In the genomic region with DNA sequence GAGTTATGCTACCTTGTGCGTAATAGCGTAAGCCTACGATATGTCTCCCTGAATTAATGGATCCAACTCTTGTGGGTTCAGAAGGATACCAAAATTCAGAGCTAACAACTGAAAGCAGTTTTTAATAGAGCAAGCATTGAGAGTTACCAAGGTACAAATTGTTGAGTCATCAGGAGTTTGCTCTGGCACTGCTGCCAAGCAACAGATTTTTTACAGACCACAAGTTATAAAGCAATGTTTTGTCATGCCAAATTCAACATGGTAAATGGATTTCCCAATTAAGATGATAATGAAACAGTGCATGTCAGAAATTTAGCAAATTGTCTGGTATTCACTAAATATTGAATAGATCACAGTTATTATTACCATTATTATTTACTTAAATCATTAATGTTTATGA, we compare ENCODE assay signal across 23 cellular contexts.
"Had no signal": no experiment of that assay in that cellular context is flagged by ENCODE, and none has a peak within 500 bp of the region (broad histone marks: within the 10 kb centered on the region; RNA-seq: fewer than 3 reads in every experiment).

No MANE protein-coding gene starts in this region.

- H3K27ac Mint-ChIP-seq: activated CD4-positive, alpha-beta T cell treated with anti-CD3 and anti-CD28 coated beads, Interleukin-2, amount 10 ng/mL, durations not matched to agents 24 days and 14 days; activated CD8-positive, alpha-beta T cell treated with anti-CD3 and anti-CD28 coated beads, Interleukin-2, amount 10 ng/mL, durations not matched to agents 7 days and 5 days; activated naive CD4-positive, alpha-beta T cell treated with anti-CD3 and anti-CD28 coated beads for 36 hours; activated T-cell treated with anti-CD3 and anti-CD28 coated beads, Interleukin-2, amount 50 U/mL, for 24 hours; activated T-helper 2 cell treated with anti-CD3 and anti-CD28 coated beads, Interferon-gamma antibody, Interleukin-2, Interleukin-4, amounts not matched to agents 10 μg/mL and 5 μg/mL and 100 μg/mL, durations not matched to agents 14 hours and 24 hours and 36 hours; nephron; stimulated activated memory B cell treated with anti-CD40 and anti-IgM and Interleukin-4, amounts not matched to agents 10 μg/mL and 1 μg/mL and 100 μg/mL, for 72 hours; type B pancreatic cell had no signal

- H3K4me3 ChIP-seq: cardiac muscle cell, left lung, sigmoid colon, spleen, testis had no signal

- H3K36me3 Mint-ChIP-seq: stimulated activated memory B cell treated with anti-CD40 and anti-IgM and Interleukin-4, amounts not matched to agents 10 μg/mL and 1 μg/mL and 100 μg/mL, for 72 hours; type B pancreatic cell had no signal

- ATAC-seq: activated CD8-positive, alpha-beta T cell treated with anti-CD3 and anti-CD28 coated beads, Interleukin-2, amount 10 ng/mL, durations not matched to agents 7 days and 5 days; foreskin keratinocyte; left lung; stimulated activated memory B cell treated with anti-CD40 and anti-IgM and Interleukin-4, amounts not matched to agents 10 μg/mL and 1 μg/mL and 100 μg/mL, for 72 hours had no signal

- H3K79me2 ChIP-seq: parathyroid adenoma had no signal

- H3K9ac ChIP-seq: parathyroid adenoma had no signal

- H3K4me1 ChIP-seq: foreskin keratinocyte, left lung, parathyroid adenoma, sigmoid colon, spleen, testis had no signal

- H2AFZ ChIP-seq: parathyroid adenoma had no signal

- H3K36me3 ChIP-seq: cardiac muscle cell, left lung, sigmoid colon, spleen had no signal

- DNase-seq: activated CD4-positive, alpha-beta T cell treated with anti-CD3 and anti-CD28 coated beads, Interleukin-2, amount 10 ng/mL, durations not matched to agents 24 days and 14 days; activated CD8-positive, alpha-beta T cell treated with anti-CD3 and anti-CD28 coated beads, Interleukin-2, amount 10 ng/mL, durations not matched to agents 7 days and 5 days; activated naive CD4-positive, alpha-beta T cell treated with anti-CD3 and anti-CD28 coated beads for 36 hours; activated T-cell treated with anti-CD3 and anti-CD28 coated beads, Interleukin-2, amount 50 U/mL, for 24 hours; anterior cingulate cortex; dermis blood vessel endothelial cell; effector memory CD4-positive, alpha-beta T cell; glutamatergic neuron; hypothalamus; kidney; left lung; midbrain; sigmoid colon; spleen; stimulated activated CD4-positive, alpha-beta T cell treated with anti-CD3 and anti-CD28 coated beads, Interleukin-4, amount 100 ng/mL, for 4 hours; testis had no signal

- H3K27ac ChIP-seq: cardiac muscle cell, foreskin keratinocyte, left lung, parathyroid adenoma, sigmoid colon, spleen, testis had no signal

- H3K27me3 ChIP-seq: cardiac muscle cell, foreskin keratinocyte, left lung, sigmoid colon, spleen, testis had no signal

- FAIRE-seq: kidney had no signal

- H3K4me3 Mint-ChIP-seq: activated CD4-positive, alpha-beta T cell treated with anti-CD3 and anti-CD28 coated beads, Interleukin-2, amount 10 ng/mL, durations not matched to agents 24 days and 14 days; activated CD8-positive, alpha-beta T cell treated with anti-CD3 and anti-CD28 coated beads, Interleukin-2, amount 10 ng/mL, durations not matched to agents 7 days and 5 days; activated naive CD4-positive, alpha-beta T cell treated with anti-CD3 and anti-CD28 coated beads for 36 hours; activated T-cell treated with anti-CD3 and anti-CD28 coated beads, Interleukin-2, amount 50 U/mL, for 24 hours; nephron; stimulated activated memory B cell treated with anti-CD40 and anti-IgM and Interleukin-4, amounts not matched to agents 10 μg/mL and 1 μg/mL and 100 μg/mL, for 72 hours; type B pancreatic cell had no signal

- H3K9me3 ChIP-seq: left lung, sigmoid colon, spleen, testis had no signal

- H3K9me3 Mint-ChIP-seq: activated CD4-positive, alpha-beta T cell treated with anti-CD3 and anti-CD28 coated beads, Interleukin-2, amount 10 ng/mL, durations not matched to agents 24 days and 14 days; activated naive CD4-positive, alpha-beta T cell treated with anti-CD3 and anti-CD28 coated beads for 36 hours; nephron; type B pancreatic cell had no signal

- H3K27me3 Mint-ChIP-seq: activated CD4-positive, alpha-beta T cell treated with anti-CD3 and anti-CD28 coated beads, Interleukin-2, amount 10 ng/mL, durations not matched to agents 24 days and 14 days; activated T-cell treated with anti-CD3 and anti-CD28 coated beads, Interleukin-2, amount 50 U/mL, for 24 hours; stimulated activated memory B cell treated with anti-CD40 and anti-IgM and Interleukin-4, amounts not matched to agents 10 μg/mL and 1 μg/mL and 100 μg/mL, for 72 hours; type B pancreatic cell had no signal

- H3K4me1 Mint-ChIP-seq: activated CD4-positive, alpha-beta T cell treated with anti-CD3 and anti-CD28 coated beads, Interleukin-2, amount 10 ng/mL, durations not matched to agents 24 days and 14 days; nephron; stimulated activated memory B cell treated with anti-CD40 and anti-IgM and Interleukin-4, amounts not matched to agents 10 μg/mL and 1 μg/mL and 100 μg/mL, for 72 hours had no signal
